In genomic region chr15:71739355-71739754, GRCh38 we compare ENCODE assay signal across 29 cellular contexts.
"Had no signal": no experiment of that assay in that cellular context is flagged by ENCODE, and none has a peak within 500 bp of the region (broad histone marks: within the 10 kb centered on the region; RNA-seq: fewer than 3 reads in every experiment).

No MANE protein-coding gene starts in this region.

- H3K27ac Mint-ChIP-seq: naive thymus-derived CD4-positive, alpha-beta T cell; natural killer cell treated with Interleukin-12 subunit alpha and Interleukin-12 subunit beta and Interleukin-15 and Interleukin-18, amount 100 ng/mL, for 72 hours; stimulated activated naive B cell treated with anti-CD40 and anti-IgM and Interleukin-4, amounts not matched to agents 10 μg/mL and 1 μg/mL and 100 μg/mL, for 72 hours had no signal

- H3K9me3 ChIP-seq: heart right ventricle, left ventricle myocardium inferior, mucosa of descending colon, pancreas, psoas muscle, stomach, testis, thyroid gland, transverse colon, upper lobe of right lung had no signal

- H3K4me3 Mint-ChIP-seq: naive thymus-derived CD4-positive, alpha-beta T cell; natural killer cell treated with Interleukin-12 subunit alpha and Interleukin-12 subunit beta and Interleukin-15 and Interleukin-18, amount 100 ng/mL, for 72 hours; neural crest cell; stimulated activated naive B cell treated with anti-CD40 and anti-IgM and Interleukin-4, amounts not matched to agents 10 μg/mL and 1 μg/mL and 100 μg/mL, for 72 hours had no signal

- H3K4me1 ChIP-seq: pancreas, psoas muscle, testis, thyroid gland, upper lobe of right lung had no signal

- ATAC-seq: heart right ventricle; mucosa of descending colon; naive thymus-derived CD4-positive, alpha-beta T cell; natural killer cell treated with Interleukin-12 subunit alpha and Interleukin-12 subunit beta and Interleukin-15 and Interleukin-18, amount 100 ng/mL, for 72 hours; pancreas; psoas muscle; sciatic nerve; stimulated activated naive B cell treated with anti-CD40 and anti-IgM and Interleukin-4, amounts not matched to agents 10 μg/mL and 1 μg/mL and 100 μg/mL, for 72 hours; stimulated activated naive CD8-positive, alpha-beta T cell treated with anti-CD3 and anti-CD28 coated beads, Interleukin-15, Interleukin-2, amounts not matched to agents 100 U/mL and 50 U/mL, for 24 hours; upper lobe of right lung had no signal

- H3K4me2 ChIP-seq: hepatocyte had no signal

- H3K4me1 Mint-ChIP-seq: neural crest cell; stimulated activated naive B cell treated with anti-CD40 and anti-IgM and Interleukin-4, amounts not matched to agents 10 μg/mL and 1 μg/mL and 100 μg/mL, for 72 hours had no signal

- H3K27ac ChIP-seq: heart right ventricle, hepatocyte, left ventricle myocardium inferior, pancreas, psoas muscle, skin epidermis, stomach, testis, thyroid gland, transverse colon, upper lobe of right lung had no signal

- H3K27me3 ChIP-seq: heart right ventricle, hepatocyte, pancreas, stomach, testis, thyroid gland, transverse colon, upper lobe of right lung had no signal

- FAIRE-seq: pancreas, urothelium cell line had no signal

- H3K36me3 Mint-ChIP-seq: naive thymus-derived CD4-positive, alpha-beta T cell; natural killer cell treated with Interleukin-12 subunit alpha and Interleukin-12 subunit beta and Interleukin-15 and Interleukin-18, amount 100 ng/mL, for 72 hours; stimulated activated naive B cell treated with anti-CD40 and anti-IgM and Interleukin-4, amounts not matched to agents 10 μg/mL and 1 μg/mL and 100 μg/mL, for 72 hours had no signal

- H3K9me3 Mint-ChIP-seq: naive thymus-derived CD4-positive, alpha-beta T cell; natural killer cell treated with Interleukin-12 subunit alpha and Interleukin-12 subunit beta and Interleukin-15 and Interleukin-18, amount 100 ng/mL, for 72 hours; neural crest cell; stimulated activated naive B cell treated with anti-CD40 and anti-IgM and Interleukin-4, amounts not matched to agents 10 μg/mL and 1 μg/mL and 100 μg/mL, for 72 hours had no signal

- H3K79me2 ChIP-seq: hepatocyte had no signal

- H2AFZ ChIP-seq: hepatocyte had no signal

- H3K4me3 ChIP-seq: heart right ventricle, hepatocyte, left ventricle myocardium inferior, lung, mucosa of descending colon, pancreas, psoas muscle, skin epidermis, stomach, testis, thyroid gland, transverse colon, upper lobe of right lung had no signal

- DNase-seq: heart right ventricle; islet precursor cell; left ventricle myocardium inferior; mesendoderm; midbrain; mucosa of descending colon; naive thymus-derived CD4-positive, alpha-beta T cell; nucleus accumbens; pancreas; posterior cingulate gyrus; psoas muscle; stimulated activated CD4-positive, alpha-beta T cell treated with anti-CD3 and anti-CD28 coated beads, Interleukin-12 subunit alpha, Interleukin-12 subunit beta, amount 100 ng/mL, for 4 hours; stimulated activated CD4-positive, alpha-beta T cell treated with anti-CD3 and anti-CD28 coated beads, Interleukin-15, amount 100 ng/mL, for 24 hours; stimulated activated CD4-positive, alpha-beta T cell treated with anti-CD3 and anti-CD28 coated beads, Interleukin-2, amount 100 ng/mL, for 24 hours; stimulated activated CD4-positive, alpha-beta T cell treated with anti-CD3 and anti-CD28 coated beads, Interleukin-4, amount 100 ng/mL, for 1 hour; stimulated activated naive B cell treated with anti-CD40 and anti-IgM and Interleukin-4, amounts not matched to agents 10 μg/mL and 1 μg/mL and 100 μg/mL, for 72 hours; stimulated activated naive CD8-positive, alpha-beta T cell treated with anti-CD3 and anti-CD28 coated beads, Interleukin-15, Interleukin-2, amounts not matched to agents 100 U/mL and 50 U/mL, for 24 hours; stomach; testis; thyroid gland; transverse colon; upper lobe of right lung had no signal

- H3K36me3 ChIP-seq: left ventricle myocardium inferior, pancreas, thyroid gland, transverse colon, upper lobe of right lung had no signal
